In genomic region chr1:81801032-81801833, GRCh38 we compare ENCODE assay signal across 9 cellular contexts. TPM values are rescaled to one million over a fixed set of nuclear protein-coding genes. Genes with fewer than 3 reads are reported as not detected.
DNase-seq lines count a peak whose midpoint lies in the region; ATAC-seq, FAIRE-seq and TF ChIP-seq lines count a peak whose summit lies in the region.
"Had no signal": no experiment of that assay in that cellular context is flagged by ENCODE, and none has a peak within 500 bp of the region (broad histone marks: within the 10 kb centered on the region; RNA-seq: fewer than 3 reads in every experiment).

No MANE protein-coding gene starts in this region.

- POLR2A ChIA-PET in A549 (lab: Yijun Ruan, JAX): interaction anchor here (1.0 kb wide), 2 partner anchors 11 to 13 kb away, joined by 3 to 4 read pairs; no protein-coding TSS in a partner anchor

- no peak overlapping the region for H2AK5ac ChIP-seq in mesendoderm (ENCODE audit: low read length)

- ATAC-seq in A549 (peak; percentile 79 to 84), GM18907 (IDR thresholded peaks at IDR 0.05; ENCODE audit: unreplicated experiment) (peak; percentile 80), HG02885 (IDR thresholded peaks at IDR 0.05; ENCODE audit: poor library complexity, unreplicated experiment) (no peak)

- peaks cover 19% of the 10 kb centered on the region; the same call in 2 of the 3 replicates for H3K4me1 ChIP-seq in A549
- H3K4me1 ChIP-seq in MM.1S (ENCODE audit: low read length): no peaks in the 10 kb centered on the region
- no peaks in the 10 kb centered on the region for H3K4me1 ChIP-seq in mesendoderm (ENCODE audit: control insufficient read depth, low read depth, low read length)
- peaks cover 0 to 19% (median 5%) of the 10 kb centered on the region in 4 donors for H3K4me1 ChIP-seq in tibial nerve

- TF ChIP-seq CTCF in A549 (IDR thresholded peaks at IDR 0.05) (no peak), MM.1S (IDR thresholded peaks at IDR 0.05; ENCODE audit: low read length) (no peak), epithelial cell of proximal tubule (conservative IDR thresholded peaks at IDR 0.05; ENCODE audit: low read depth, low read length) (no peak), tibial nerve (IDR thresholded peaks at IDR 0.05) (no peak)

- TF ChIP-seq POLR2A in A549 (IDR thresholded peaks at IDR 0.05; ENCODE audit: low read length) (peak; percentile 37), tibial nerve (IDR thresholded peaks at IDR 0.05) (peak; percentile 28 to 41)

- FAIRE-seq in A549 (lab: Jason Lieb, UNC): no peak
- FAIRE-seq: GM18507 had no signal

- H3K9me3 ChIP-seq in A549: no peaks in the 10 kb centered on the region
- H3K9me3 ChIP-seq in MM.1S (replicated peaks; ENCODE audit: insufficient read depth, low read length): no peaks in the 10 kb centered on the region
- H3K9me3 ChIP-seq in SK-N-MC (ENCODE audit: low read depth, low read length): no peaks in the 10 kb centered on the region
- no peaks in the 10 kb centered on the region for H3K9me3 ChIP-seq in tibial nerve

- 1% methylated on average over 29 of the region's 62 CpGs for WGBS in A549 (ENCODE audit: missing lambda C conversion rate)
- WGBS in mesendoderm (ENCODE audit: extremely low coverage, insufficient coverage, low lambda C conversion rate): no CpG with 5 or more reads among the region's 62 CpGs
- 1% methylated on average over 31 to 58 of the region's 62 CpGs for WGBS in tibial nerve, 2 donors

- H3K18ac ChIP-seq in mesendoderm (ENCODE audit: low read length): peak overlapping the region; percentile 99

- H3K4ac ChIP-seq in mesendoderm (ENCODE audit: low read depth, low read length): peak overlapping the region; percentile 71

- CTCF ChIA-PET in A549 (lab: Yijun Ruan, JAX): no interaction called here

- TF ChIP-seq EP300 in A549 (IDR thresholded peaks at IDR 0.05) (no peak), tibial nerve (IDR thresholded peaks at IDR 0.05) (peak in 1 of 2 donors; percentile 88)

- TF ChIP-seq RAD21 in A549 (conservative IDR thresholded peaks at IDR 0.05 in 1 of 2, IDR thresholded peaks at IDR 0.05 in 1 of 2): no peak

- H4K8ac ChIP-seq in mesendoderm (ENCODE audit: low read depth, low read length): peak overlapping the region; percentile 89

- H3K4me2 ChIP-seq in A549 (peak overlapping the region; percentile 85), MM.1S (ENCODE audit: low read depth, low read length) (peak overlapping the region; percentile 94), mesendoderm (ENCODE audit: low read length) (peak overlapping the region; percentile 16)

- H2AFZ ChIP-seq in MM.1S (ENCODE audit: low read length): peak overlapping the region; percentile 92

- H3K23ac ChIP-seq in mesendoderm (ENCODE audit: low read length): no peak overlapping the region

- peak overlapping the region; percentile 68 for H2BK120ac ChIP-seq in mesendoderm (ENCODE audit: low read depth, low read length)

- no peaks in the 10 kb centered on the region for H4K20me1 ChIP-seq in MM.1S (ENCODE audit: insufficient read depth, low read length)

- no peaks in the 10 kb centered on the region for H3K9me2 ChIP-seq in MM.1S (replicated peaks; ENCODE audit: insufficient read depth, low read length)

- H3F3A ChIP-seq in MM.1S (ENCODE audit: insufficient read depth, low read length): no peaks in the 10 kb centered on the region

- H3K79me2 ChIP-seq in MM.1S (ENCODE audit: low read length) (no peaks in the 10 kb centered on the region), mesendoderm (ENCODE audit: control insufficient read depth, insufficient read depth, low read length) (peaks cover 27% of the 10 kb centered on the region)

- peak overlapping the region; percentile 94 for H3K56ac ChIP-seq in mesendoderm (ENCODE audit: low read length)

- H3K36me3 ChIP-seq in MM.1S (replicated peaks; ENCODE audit: insufficient read depth, low read length): no peaks in the 10 kb centered on the region
- H3K36me3 ChIP-seq in SK-N-MC (ENCODE audit: insufficient read depth, low read length): no peaks in the 10 kb centered on the region
- H3K36me3 ChIP-seq in mesendoderm (ENCODE audit: control insufficient read depth, insufficient read depth, low read length): no peaks in the 10 kb centered on the region
- H3K36me3 ChIP-seq in tibial nerve: no peaks in the 10 kb centered on the region

- no peak overlapping the region for H2BK15ac ChIP-seq in mesendoderm (replicated peaks; ENCODE audit: low read depth)

- DNase-seq in A549 (ENCODE audit: low read depth in 1 of 2, low spot score in 1 of 2) (peak; percentile 15 to 85), MM.1S (peak; percentile 70), SK-N-MC (ENCODE audit: low read depth, low spot score) (no peak), epithelial cell of proximal tubule (ENCODE audit: low read depth) (no peak), mesendoderm (peak; percentile 97), tibial nerve (ENCODE audit: low spot score in 2 of 2) (peak; percentile 56 to 75)

- H4K5ac ChIP-seq in mesendoderm (ENCODE audit: low read length): no peak overlapping the region

- peak overlapping the region; percentile 83 to 91 for H3K27ac ChIP-seq in A549
- no peak overlapping the region for H3K27ac ChIP-seq in MM.1S (ENCODE audit: low read length)
- H3K27ac ChIP-seq in SK-N-MC: no peak overlapping the region
- H3K27ac ChIP-seq in mesendoderm (ENCODE audit: low read depth, low read length): peak overlapping the region; percentile 99
- peak overlapping the region; percentile 80 to 95 (median 88) for H3K27ac ChIP-seq in tibial nerve

- H3K79me1 ChIP-seq in mesendoderm (ENCODE audit: low read length): no peaks in the 10 kb centered on the region

- peak overlapping the region; percentile 22; the same call in 1 of the 2 replicates for H3K9ac ChIP-seq in MM.1S (ENCODE audit: low read length)
- H3K9ac ChIP-seq in SK-N-MC (ENCODE audit: insufficient read length): no peak overlapping the region
- peak overlapping the region; percentile 81 for H3K9ac ChIP-seq in mesendoderm (ENCODE audit: low read length)

- H3K4me3 ChIP-seq in A549 (peak overlapping the region; percentile 73), MM.1S (ENCODE audit: low read length) (peak overlapping the region; percentile 69), SK-N-MC (peak overlapping the region; percentile 81), epithelial cell of proximal tubule (ENCODE audit: low read depth, low read length) (peak overlapping the region; percentile 92), mesendoderm (ENCODE audit: low read length) (peak overlapping the region; percentile 27), tibial nerve (peak overlapping the region; percentile 69 to 88 (median 72))

- H2BK5ac ChIP-seq in mesendoderm (ENCODE audit: low read length): peak overlapping the region; percentile 1

- 0 out of 2 replicates have a peak, but pooled peaks cover 10% of the 10 kb centered on the region for H3K27me3 ChIP-seq in MM.1S (replicated peaks; ENCODE audit: insufficient read depth, low read length)
- H3K27me3 ChIP-seq in mesendoderm (ENCODE audit: insufficient read depth, low read length, poor library complexity): no peaks in the 10 kb centered on the region
- H3K27me3 ChIP-seq in tibial nerve: no peaks in the 10 kb centered on the region

TF ChIP-seq in A549, 52 proteins besides CTCF, POLR2A, EP300 and RAD21 (continues in another document):
- TF ChIP-seq HOXA7 (CRISPR knock-in tag; IDR thresholded peaks at IDR 0.05): no peak
- no peak for TF ChIP-seq EHMT2 (IDR thresholded peaks at IDR 0.05; ENCODE audit: low read depth)
- TF ChIP-seq REST (IDR thresholded peaks at IDR 0.05): no peak
- peak; percentile 83 for TF ChIP-seq E2F6 (IDR thresholded peaks at IDR 0.05; ENCODE audit: borderline replicate concordance, low read depth)
- no peak for TF ChIP-seq HES2 (IDR thresholded peaks at IDR 0.05)
- no peak for TF ChIP-seq RFX5 (IDR thresholded peaks at IDR 0.05)
- no peak for TF ChIP-seq FOXS1 (CRISPR knock-in tag; IDR thresholded peaks at IDR 0.05)

RNA-seq across cellular contexts. Expression of gene ADGRL2, which starts 0.5 kb away (rescaled TPM):
- polyA plus RNA-seq in A549 (2011; rRNA removed) (24.1 and 38.7 TPM in 2 replicates), A549 (2017; fragmentation: RNase III; extraction: RNeasy Plus Mini Kit Qiagen cat#74134 plus additional on column Dnase treatment) (10.8 to 12.8 TPM (median 11.6 TPM) in 3 replicates)
- polyA plus RNA-seq in A549 (2012; cell fraction: cytosol; rRNA removed): 7.6 and 9.7 TPM in 2 replicates
- 7.4 and 10.7 TPM in 2 replicates for polyA plus RNA-seq in A549 (2012; cell fraction: nucleus; rRNA removed)
- polyA minus RNA-seq in A549 (2011; rRNA and poly(A)+ RNA removed): 26.0 and 42.0 TPM in 2 replicates
- total RNA-seq in epithelial cell of proximal tubule (21.6 and 22.4 TPM in 2 replicates), tibial nerve (10 to 100 TPM; 25.3 to 77.7 (median 27.2) TPM)
- 102 TPM for polyA plus RNA-seq in mesendoderm (2013, experiment 1 of 2)
- 104 TPM for polyA plus RNA-seq in mesendoderm (2013, experiment 2 of 2)

Comparison
In these comparisons a context has a peak if more than half of its experiments do, and no peak if none do; other contexts are left out.
1. DNase-seq: peak in A549 (2 of 2), MM.1S (single experiment), mesendoderm (single experiment) and tibial nerve (2 of 2); none in SK-N-MC (single experiment) and epithelial cell of proximal tubule (single experiment).
2. H3K27ac ChIP-seq: peak in A549 (2 of 2), mesendoderm (single experiment) and tibial nerve (4 of 4); none in MM.1S (single experiment) and SK-N-MC (single experiment).
3. H3K4me2 ChIP-seq: peak in every context shown above with its lines; median percentile 94 in MM.1S; 85 in A549; 16 in mesendoderm.
4. H3K4me3 ChIP-seq: peak in every context shown above with its lines; median percentile 92 in epithelial cell of proximal tubule; 81 in SK-N-MC; 73 in A549; 72 in tibial nerve; 69 in MM.1S; 27 in mesendoderm.